10 cellular contexts compared by ENCODE assay signal in genomic region chr7:43636093-43636492, GRCh38. TPM values are rescaled to one million over a fixed set of nuclear protein-coding genes. Genes with fewer than 3 reads are reported as not detected.
DNase-seq lines count a peak whose midpoint lies in the region; ATAC-seq and TF ChIP-seq lines count a peak whose summit lies in the region.
"Had no signal": no experiment of that assay in that cellular context is flagged by ENCODE, and none has a peak within 500 bp of the region (broad histone marks: within the 10 kb centered on the region; RNA-seq: fewer than 3 reads in every experiment).

No MANE protein-coding gene starts in this region.

- TF ChIP-seq CTCF in RWPE1 (conservative IDR thresholded peaks at IDR 0.05; ENCODE audit: low read depth) (no peak), esophagus muscularis mucosa (IDR thresholded peaks at IDR 0.05) (no peak)

- CTCF ChIA-PET in RWPE1 (lab: Yijun Ruan, JAX) = no interaction called here

- DNase-seq in SIG-M5 treated with dmso at 0.1 percent for 504 hours (lab: John Stamatoyannopoulos, UW; ENCODE audit: unreplicated experiment) = peak; percentile 9
- no peak for DNase-seq in SIG-M5 (lab: John Stamatoyannopoulos, UW)
- peak; percentile 89 for DNase-seq in RWPE1 (ENCODE audit: low spot score)
- DNase-seq in esophagus muscularis mucosa (ENCODE audit: extremely low spot score) = no peak
- peak in 1 of 2 donors; percentile 47 for DNase-seq in stimulated activated effector memory CD8-positive, alpha-beta T cell treated with anti-CD3 and anti-CD28 coated beads, Interleukin-12 subunit alpha, Interleukin-12 subunit beta, amount 100 ng/mL, for 72 hours (ENCODE audit: low spot score in 2 of 2)
- DNase-seq in COR-L47 (lab: John Stamatoyannopoulos, UW) = no peak
- DNase-seq in superior temporal gyrus (ENCODE audit: extremely low spot score) = no peak
- DNase-seq: activated CD4-positive, alpha-beta T cell treated with anti-CD3 and anti-CD28 coated beads, Interleukin-2, amount 10 ng/mL, durations not matched to agents 24 days and 14 days; stimulated activated CD4-positive, alpha-beta T cell treated with anti-CD3 and anti-CD28 coated beads, Interleukin-4, amount 100 ng/mL, for 4 hours had no signal

- no peaks in the 10 kb centered on the region for H3K27me3 ChIP-seq in esophagus muscularis mucosa

- intact Hi-C loops in esophagus muscularis mucosa (cut with DNase I) = loop anchor here (5.0 kb wide), 1 partner anchor 61 kb away; no protein-coding TSS in a partner anchor

- peaks cover 72% of the 10 kb centered on the region for H3K4me1 Mint-ChIP-seq in stimulated activated effector memory CD8-positive, alpha-beta T cell treated with anti-CD3 and anti-CD28 coated beads, Interleukin-12 subunit alpha, Interleukin-12 subunit beta, amount 100 ng/mL, for 72 hours

- no peak for TF ChIP-seq POLR2A in esophagus muscularis mucosa (IDR thresholded peaks at IDR 0.05; ENCODE audit: low read depth)

- H3K4me1 ChIP-seq in esophagus muscularis mucosa = peaks cover 29 to 55% (median 46%) of the 10 kb centered on the region in 4 donors

- ATAC-seq in stimulated activated effector memory CD8-positive, alpha-beta T cell treated with anti-CD3 and anti-CD28 coated beads, Interleukin-12 subunit alpha, Interleukin-12 subunit beta, amount 100 ng/mL, for 72 hours = no peak
- no peak for ATAC-seq in HG03095 (IDR thresholded peaks at IDR 0.05; ENCODE audit: unreplicated experiment)

- H3K27ac ChIP-seq in RWPE1 (peak overlapping the region; percentile 91), esophagus muscularis mucosa (replicated peaks in 1 of 4) (peak overlapping the region; percentile 60 to 72 (median 70))

- H3K4me3 Mint-ChIP-seq in stimulated activated effector memory CD8-positive, alpha-beta T cell treated with anti-CD3 and anti-CD28 coated beads, Interleukin-12 subunit alpha, Interleukin-12 subunit beta, amount 100 ng/mL, for 72 hours = no peak overlapping the region

- no peaks in the 10 kb centered on the region for H3K9me3 ChIP-seq in esophagus muscularis mucosa

- 59% methylated on average over 6 of the region's 6 CpGs for WGBS in esophagus muscularis mucosa

- no peak for TF ChIP-seq EP300 in esophagus muscularis mucosa (IDR thresholded peaks at IDR 0.05)

- H3K4me3 ChIP-seq in esophagus muscularis mucosa = no peak overlapping the region

- H3K36me3 Mint-ChIP-seq in stimulated activated effector memory CD8-positive, alpha-beta T cell treated with anti-CD3 and anti-CD28 coated beads, Interleukin-12 subunit alpha, Interleukin-12 subunit beta, amount 100 ng/mL, for 72 hours = peaks cover 97% of the 10 kb centered on the region

- peak overlapping the region; percentile 84 for H3K27ac Mint-ChIP-seq in stimulated activated effector memory CD8-positive, alpha-beta T cell treated with anti-CD3 and anti-CD28 coated beads, Interleukin-12 subunit alpha, Interleukin-12 subunit beta, amount 100 ng/mL, for 72 hours

- POLR2A ChIA-PET in RWPE1 (lab: Yijun Ruan, JAX; ENCODE audit: low non-redundant PET) = no interaction called here

- peaks cover 0 to 58% (median 34%) of the 10 kb centered on the region in 4 donors for H3K36me3 ChIP-seq in esophagus muscularis mucosa

- no peaks in the 10 kb centered on the region for H3K9me3 Mint-ChIP-seq in stimulated activated effector memory CD8-positive, alpha-beta T cell treated with anti-CD3 and anti-CD28 coated beads, Interleukin-12 subunit alpha, Interleukin-12 subunit beta, amount 100 ng/mL, for 72 hours
- H3K9me3 Mint-ChIP-seq: activated CD4-positive, alpha-beta T cell treated with anti-CD3 and anti-CD28 coated beads, Interleukin-2, amount 10 ng/mL, durations not matched to agents 24 days and 14 days had no signal

RNA-seq across cellular contexts. Expression of gene STK17A, which starts 53.2 kb away (rescaled TPM):
- 10 to 100 TPM; 19.5 to 33.3 (median 24.6) TPM for total RNA-seq in esophagus muscularis mucosa

Comparison
In these comparisons a context has a peak if more than half of its experiments do, and no peak if none do; other contexts are left out.
1. DNase-seq: peak in SIG-M5 treated with dmso at 0.1 percent for 504 hours (single experiment) and RWPE1 (single experiment); none in SIG-M5 (single experiment), esophagus muscularis mucosa (single experiment), COR-L47 (single experiment) and superior temporal gyrus (single experiment).